Comparison of ENCODE assay signal across 22 cellular contexts in genomic region chr10:124598196-124598595, GRCh38.
DNase-seq lines count a peak whose midpoint lies in the region; ATAC-seq and TF ChIP-seq lines count a peak whose summit lies in the region.
"Had no signal": no experiment of that assay in that cellular context is flagged by ENCODE, and none has a peak within 500 bp of the region (broad histone marks: within the 10 kb centered on the region; RNA-seq: fewer than 3 reads in every experiment).

No MANE protein-coding gene starts in this region.

- no TSS peak for BruUV-seq in OCI-LY7 (replicated peaks; lab: Mats Ljungman, UMichigan)

- DNase-seq in left ventricle myocardium superior (peak; percentile 26), cardiac septum (ENCODE audit: low spot score) (no peak), OCI-LY7 (ENCODE audit: low spot score) (no peak), mesenchymal stem cell (no peak), thyroid gland (no peak), GM13976 (ENCODE audit: low spot score) (no peak), NCI-H1694 treated with DMSO at 0.1 percent for 48 hours (lab: John Stamatoyannopoulos, UW) (no peak), epidermal melanocyte (ENCODE audit: insufficient read length, low spot score) (no peak)
- DNase-seq: BE2C; CD8-positive, alpha-beta T cell; DMS53; EL; GM23248; NCI-H1105 treated with DMSO at 0.1 percent for 48 hours; NCI-H1694; NCI-H2107; NCI-H510A; NCI-H748 treated with DMSO at 0.1 percent for 48 hours; NK-92 treated with Interleukin-12 subunit alpha and Interleukin-12 subunit beta, amount 100 ng/mL, for 24 hours; SIG-M5 had no signal

- H3K36me3 ChIP-seq in OCI-LY7 (ENCODE audit: insufficient read depth, low read length) (no peaks in the 10 kb centered on the region), mesenchymal stem cell (ENCODE audit: control insufficient read depth in 1 of 2, insufficient read depth in 2 of 2, low read depth in 1 of 2, low read length in 2 of 2) (no peaks in the 10 kb centered on the region), thyroid gland (no peaks in the 10 kb centered on the region)
- H3K36me3 ChIP-seq: BE2C had no signal

- no peak overlapping the region for H2AFZ ChIP-seq in OCI-LY7 (ENCODE audit: low read length)
- H2AFZ ChIP-seq in mesenchymal stem cell (ENCODE audit: low read depth, low read length) = no peak overlapping the region
- H2AFZ ChIP-seq: GM23248 had no signal

- TF ChIP-seq CTCF in OCI-LY7 (conservative IDR thresholded peaks at IDR 0.05; ENCODE audit: low read length) (no peak), thyroid gland (IDR thresholded peaks at IDR 0.05) (no peak), GM13976 (IDR thresholded peaks at IDR 0.05; ENCODE audit: borderline replicate concordance, control extremely low read depth, extremely low read depth, insufficient read depth, missing control alignments) (no peak)

- H3K4me1 ChIP-seq in OCI-LY7 (ENCODE audit: insufficient read depth, low read length, poor library complexity, severe bottlenecking) (peaks cover 56% of the 10 kb centered on the region), mesenchymal stem cell (ENCODE audit: control insufficient read depth, insufficient read depth, low read depth, low read length) (no peaks in the 10 kb centered on the region), thyroid gland (peaks cover 17 to 25% of the 10 kb centered on the region in 2 donors)
- H3K4me1 ChIP-seq: BE2C had no signal

- peak overlapping the region; percentile 64 for H4K91ac ChIP-seq in mesenchymal stem cell (ENCODE audit: low read length)

- H3K14ac ChIP-seq in mesenchymal stem cell (ENCODE audit: low read length in 2 of 2) = no peak overlapping the region

- H3K9me2 ChIP-seq in OCI-LY7 (ENCODE audit: insufficient read depth, low read length) = no peaks in the 10 kb centered on the region

- no peak overlapping the region for H2BK15ac ChIP-seq in mesenchymal stem cell (ENCODE audit: low read depth, poor library complexity, severe bottlenecking)

- H3K27ac ChIP-seq in OCI-LY7 (ENCODE audit: low read depth, low read length, poor library complexity, severe bottlenecking) (no peak overlapping the region), mesenchymal stem cell (ENCODE audit: low read length, poor library complexity, severe bottlenecking) (no peak overlapping the region), thyroid gland (peak overlapping the region in 2 of 3 donors; percentile 61 to 70)
- H3K27ac ChIP-seq: GM23248 had no signal

- no peak for ATAC-seq in left ventricle myocardium superior
- ATAC-seq: CD8-positive, alpha-beta T cell; GM12878; HCT116 had no signal

- no peak overlapping the region for H3K4me3 ChIP-seq in OCI-LY7 (ENCODE audit: low read depth, low read length, poor library complexity, severe bottlenecking)
- H3K4me3 ChIP-seq in mesenchymal stem cell (ENCODE audit: insufficient read depth in 1 of 2, low read depth in 1 of 2, low read length in 2 of 2) = no peak overlapping the region
- no peak overlapping the region for H3K4me3 ChIP-seq in thyroid gland (replicated peaks in 1 of 3)
- H3K4me3 ChIP-seq: GM12878, GM23248 had no signal

- no peak overlapping the region for H3K9ac ChIP-seq in mesenchymal stem cell (ENCODE audit: low read length)
- H3K9ac ChIP-seq: GM23248 had no signal

- no peak overlapping the region for H2BK120ac ChIP-seq in mesenchymal stem cell (ENCODE audit: low read depth, low read length)

- no peaks in the 10 kb centered on the region for H4K20me1 ChIP-seq in OCI-LY7 (ENCODE audit: insufficient read depth, low read length)

- no peak overlapping the region for H3K23ac ChIP-seq in mesenchymal stem cell (ENCODE audit: low read length in 2 of 2)

- H2AK5ac ChIP-seq in mesenchymal stem cell (ENCODE audit: low read length, severe bottlenecking) = no peak overlapping the region

- no peak overlapping the region for H3K4ac ChIP-seq in mesenchymal stem cell (ENCODE audit: low read depth in 1 of 2, low read length in 2 of 2)

- no peaks in the 10 kb centered on the region for H3K79me1 ChIP-seq in mesenchymal stem cell (replicated peaks; ENCODE audit: low read length, poor library complexity, severe bottlenecking)

- 92% methylated on average over 6 of the region's 6 CpGs for WGBS in mesenchymal stem cell
- 50 to 83% methylated on average over 2 to 6 of the region's 6 CpGs for WGBS in thyroid gland, 2 donors

- POLR2A ChIA-PET in OCI-LY7 (lab: Charles Lee) = no interaction called here

- H2BK12ac ChIP-seq in mesenchymal stem cell (ENCODE audit: low read length in 2 of 2) = no peak overlapping the region

- H3K4me2 ChIP-seq in OCI-LY7 (ENCODE audit: low read length) (peak overlapping the region; percentile 7; the same call in 1 of the 2 replicates), mesenchymal stem cell (ENCODE audit: low read length, poor library complexity, severe bottlenecking) (no peak overlapping the region)

- CTCF ChIA-PET in OCI-LY7 (lab: Charles Lee; ENCODE audit: unreplicated experiment) = no interaction called here

- H3K18ac ChIP-seq in mesenchymal stem cell (ENCODE audit: low read depth in 1 of 2, low read length in 2 of 2) = no peak overlapping the region

- peaks cover 4 to 10% of the 10 kb centered on the region in 2 experiments for H3K27me3 ChIP-seq in mesenchymal stem cell (ENCODE audit: control insufficient read depth in 1 of 2, insufficient read depth in 1 of 2, low read length in 2 of 2)
- no peaks in the 10 kb centered on the region for H3K27me3 ChIP-seq in thyroid gland
- H3K27me3 ChIP-seq: BE2C had no signal

- in situ Hi-C loops in GM13976 (cut with MboI; ENCODE audit: low sequenced_read_pairs, unreplicated experiment) = no loop called here

- H4K8ac ChIP-seq in mesenchymal stem cell (ENCODE audit: low read length) = no peak overlapping the region

- H2BK5ac ChIP-seq in mesenchymal stem cell (ENCODE audit: low read depth, low read length, poor library complexity, severe bottlenecking) = no peak overlapping the region

- intact Hi-C loops in left ventricle myocardium superior (cut with micrococcal nuclease) = no loop called here
- intact Hi-C loops in cardiac septum (cut with DNase I) = no loop called here
- intact Hi-C loops in OCI-LY7 (cut with micrococcal nuclease; ENCODE audit: unreplicated experiment) = no loop called here
- intact Hi-C loops in thyroid gland (cut with DNase I) = no loop called here

- H3K79me2 ChIP-seq in OCI-LY7 (ENCODE audit: insufficient read depth, low read depth, low read length) = no peaks in the 10 kb centered on the region

- TF ChIP-seq POLR2A in thyroid gland (IDR thresholded peaks at IDR 0.05) = no peak

- H3K9me3 ChIP-seq in OCI-LY7 (ENCODE audit: low read length) (no peaks in the 10 kb centered on the region), mesenchymal stem cell (ENCODE audit: control insufficient read depth, low read length) (no peaks in the 10 kb centered on the region), thyroid gland (no peaks in the 10 kb centered on the region)
- H3K9me3 ChIP-seq: BE2C had no signal

Comparison
In these comparisons a context has a peak if more than half of its experiments do, and no peak if none do; other contexts are left out.
1. H3K27ac ChIP-seq: peak in thyroid gland (2 of 3); none in OCI-LY7 (single experiment) and mesenchymal stem cell (single experiment).